In genomic region chr1:236688705-236689104, GRCh38 we compare ENCODE assay signal across 30 cellular contexts. TPM values are rescaled to one million over a fixed set of nuclear protein-coding genes. Genes with fewer than 3 reads are reported as not detected.
"Had no signal": no experiment of that assay in that cellular context is flagged by ENCODE, and none has a peak within 500 bp of the region (broad histone marks: within the 10 kb centered on the region; RNA-seq: fewer than 3 reads in every experiment).

No MANE protein-coding gene starts in this region.

- H3K4me3 ChIP-seq: gastroesophageal sphincter, lower lobe of right lung, mucosa of descending colon, prostate gland, right lobe of liver, smooth muscle cell, testis had no signal

- H3K9me3 Mint-ChIP-seq: activated T-cell treated with anti-CD3 and anti-CD28 coated beads, Interleukin-2, amount 50 U/mL, for 24 hours; central memory CD8-positive, alpha-beta T cell; T-helper 1 cell treated with Interleukin-12 subunit alpha and Interleukin-12 subunit beta and Interleukin-4 antibody, amounts not matched to agents 30 μg/mL and 1 μg/mL, for 36 hours; type B pancreatic cell had no signal

- H3K36me3 Mint-ChIP-seq: type B pancreatic cell had no signal

- H3K36me3 ChIP-seq: brain microvascular endothelial cell, esophagus muscularis mucosa, gastroesophageal sphincter, lower lobe of right lung, prostate gland, right lobe of liver had no signal

- DNase-seq: activated CD4-positive, alpha-beta T cell treated with anti-CD3 and anti-CD28 coated beads, Interleukin-2, amount 50 U/mL, for 4 hours; activated CD8-positive, alpha-beta memory T cell treated with anti-CD3 and anti-CD28 coated beads for 24 hours; activated CD8-positive, alpha-beta memory T cell treated with anti-CD3 and anti-CD28 coated beads, Interleukin-2, amount 50 U/mL, for 4 hours; activated T-cell treated with anti-CD3 and anti-CD28 coated beads, Interleukin-2, amount 50 U/mL, for 24 hours; aorta; brain microvascular endothelial cell; head of caudate nucleus; islet precursor cell; left colon; lower lobe of right lung; mesendoderm; mucosa of descending colon; naive thymus-derived CD4-positive, alpha-beta T cell; right lobe of liver; stimulated activated CD4-positive, alpha-beta T cell treated with anti-CD3 and anti-CD28 coated beads, Interleukin-15, amount 100 ng/mL, for 24 hours; stimulated activated CD8-positive, alpha-beta memory T cell treated with anti-CD3 and anti-CD28 coated beads, Interleukin-4, amount 100 ng/mL, for 48 hours; stimulated activated naive CD4-positive, alpha-beta T cell; T1000; testis had no signal

- H3K27ac ChIP-seq: brain microvascular endothelial cell, esophagus muscularis mucosa, gastroesophageal sphincter, lower lobe of right lung, prostate gland, right lobe of liver, testis had no signal

- H3K27me3 ChIP-seq: esophagus muscularis mucosa, testis had no signal

- H3K9me3 ChIP-seq: esophagus muscularis mucosa, gastroesophageal sphincter, lower lobe of right lung, mucosa of descending colon, prostate gland, right lobe of liver, testis had no signal

- ATAC-seq: activated naive CD4-positive, alpha-beta T cell treated with anti-CD3 and anti-CD28 coated beads, Interleukin-2, amount 50 U/mL, for 72 hours; activated T-helper 17 cell treated with anti-CD3 and anti-CD28 coated beads, Interleukin-2, amount 50 U/mL, for 72 hours; gastroesophageal sphincter; left colon; lower lobe of right lung; mucosa of descending colon; naive thymus-derived CD4-positive, alpha-beta T cell; right lobe of liver; WTC11 had no signal

- H3K4me3 Mint-ChIP-seq: activated T-cell treated with anti-CD3 and anti-CD28 coated beads, Interleukin-2, amount 50 U/mL, for 24 hours; activated T-helper 17 cell treated with anti-CD3 and anti-CD28 coated beads, Interleukin-2, amount 50 U/mL, for 72 hours; central memory CD8-positive, alpha-beta T cell; naive thymus-derived CD4-positive, alpha-beta T cell; T-helper 1 cell treated with Interleukin-12 subunit alpha and Interleukin-12 subunit beta and Interleukin-4 antibody, amounts not matched to agents 30 μg/mL and 1 μg/mL, for 36 hours; type B pancreatic cell; WTC11 had no signal

- H3K4me1 ChIP-seq: prostate gland, right lobe of liver had no signal

- H3K27ac Mint-ChIP-seq: activated naive CD4-positive, alpha-beta T cell treated with anti-CD3 and anti-CD28 coated beads, Interleukin-2, amount 50 U/mL, for 72 hours; activated T-cell treated with anti-CD3 and anti-CD28 coated beads, Interleukin-2, amount 50 U/mL, for 24 hours; activated T-helper 17 cell treated with anti-CD3 and anti-CD28 coated beads, Interleukin-2, amount 50 U/mL, for 72 hours; naive thymus-derived CD4-positive, alpha-beta T cell; type B pancreatic cell; WTC11 had no signal

RNA-seq across cellular contexts. Expression of gene ACTN2, which starts 2.4 kb away (rescaled TPM):
- total RNA-seq: left colon; naive thymus-derived CD4-positive, alpha-beta T cell; osteocyte; smooth muscle cell had no signal
- polyA plus RNA-seq: naive thymus-derived CD4-positive, alpha-beta T cell; smooth muscle cell had no signal
